16 cellular contexts compared by ENCODE assay signal in the genomic region with DNA sequence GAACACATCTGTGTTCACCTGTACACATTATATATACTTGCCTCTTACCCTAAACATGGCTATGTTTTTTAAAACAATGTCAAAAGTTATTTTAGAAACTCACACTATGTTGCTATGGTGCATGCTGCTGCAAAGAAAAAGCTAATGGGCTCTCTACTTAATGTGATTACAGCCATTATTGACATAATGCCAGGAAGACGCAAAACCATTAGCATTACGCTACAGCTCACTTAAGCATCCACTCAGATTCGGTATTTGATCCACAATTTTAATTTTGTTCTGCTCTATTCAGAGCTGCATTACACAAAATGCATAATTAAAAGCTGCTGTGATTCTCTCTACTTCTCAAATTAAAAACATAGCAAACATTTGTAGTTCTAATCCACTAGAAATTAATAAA.
"Had no signal": no experiment of that assay in that cellular context is flagged by ENCODE, and none has a peak within 500 bp of the region (broad histone marks: within the 10 kb centered on the region; RNA-seq: fewer than 3 reads in every experiment).

No MANE protein-coding gene starts in this region.

- ATAC-seq: activated CD4-positive, CD25-positive, alpha-beta regulatory T cell treated with anti-CD3 and anti-CD28 coated beads, Interleukin-2, amount 50 U/mL, for 24 hours; activated T-cell treated with anti-CD3 and anti-CD28 coated beads, Interleukin-2, amount 50 U/mL, for 4 hours; body of pancreas; effector memory CD8-positive, alpha-beta T cell; foreskin keratinocyte; left colon; lower lobe of right lung; natural killer cell; stimulated activated naive B cell treated with anti-CD40 and anti-IgM and Interleukin-4, amounts not matched to agents 10 μg/mL and 1 μg/mL and 100 μg/mL, for 72 hours; upper lobe of right lung had no signal

- DNase-seq: activated CD4-positive, alpha-beta T cell treated with anti-CD3 and anti-CD28 coated beads, Interleukin-2, amount 10 ng/mL, durations not matched to agents 7 days and 5 days; activated CD8-positive, alpha-beta memory T cell treated with anti-CD3 and anti-CD28 coated beads, Interleukin-2, amount 50 U/mL, for 4 hours; activated naive CD4-positive, alpha-beta T cell treated with anti-CD3 and anti-CD28 coated beads for 36 hours; activated T-cell treated with anti-CD3 and anti-CD28 coated beads, Interleukin-2, amount 50 U/mL, for 4 hours; body of pancreas; effector memory CD8-positive, alpha-beta T cell; foreskin keratinocyte; hippocampal formation; left colon; lower lobe of right lung; natural killer cell; sigmoid colon; stimulated activated CD4-positive, alpha-beta T cell treated with anti-CD3 and anti-CD28 coated beads, Interleukin-4, amount 100 ng/mL, for 4 hours; stimulated activated naive B cell treated with anti-CD40 and anti-IgM and Interleukin-4, amounts not matched to agents 10 μg/mL and 1 μg/mL and 100 μg/mL, for 72 hours; upper lobe of right lung had no signal
